8 cellular contexts compared by ENCODE assay signal in genomic region chr3:100261481-100261903, GRCh38. TPM values are rescaled to one million over a fixed set of nuclear protein-coding genes. Genes with fewer than 3 reads are reported as not detected.
A peak's percentile ranks its signal among the peaks of the same experiment; 100 is the strongest.
DNase-seq lines count a peak whose midpoint lies in the region; ATAC-seq, FAIRE-seq and TF ChIP-seq lines count a peak whose summit lies in the region.

No MANE protein-coding gene starts in this region.

- H3K4me3 ChIP-seq in CD8-positive, alpha-beta T cell (ENCODE audit: low read depth, low read length) = peak overlapping the region; percentile 80
- H3K4me3 ChIP-seq in NB4 (ENCODE audit: low read depth, low read length) (peak overlapping the region; percentile 81), H1 (ENCODE audit: extremely low read depth in 1 of 4, insufficient read depth in 2 of 4, low read depth in 3 of 4, low read length in 4 of 4) (peak overlapping the region; percentile 52 to 98 (median 89)), neuronal stem cell (ENCODE audit: low read length in 2 of 2) (peak overlapping the region; percentile 86 to 95)

- POLR2A ChIA-PET in CD8-positive, alpha-beta T cell (lab: Charles Lee) = interaction anchor here (1.8 kb wide), 1 partner anchor 444 kb away, joined by 11 read pairs; the partner anchor contains the start of gene CMSS1
- POLR2A ChIA-PET in H1 (lab: Charles Lee; ENCODE audit: partially characterized antibody) = interaction anchor here (0.6 to 0.8 kb wide), 4 partner anchors 9 to 1649 kb away, joined by 3 to 6 read pairs (median 4); no protein-coding TSS in a partner anchor

- DNase-seq in CD8-positive, alpha-beta T cell = no peak
- DNase-seq in NB4 (ENCODE audit: low read depth) (no peak), H1 (ENCODE audit: low read depth in 1 of 2, low spot score in 2 of 2) (no peak), neuronal stem cell (ENCODE audit: low spot score) (no peak), HT-29 (ENCODE audit: low spot score) (no peak), DMS79 treated with DMSO at 0.1 percent for 48 hours (lab: John Stamatoyannopoulos, UW) (no peak), 8988T (no peak)

- peaks cover 17% of the 10 kb centered on the region for H3K4me1 ChIP-seq in CD8-positive, alpha-beta T cell (ENCODE audit: insufficient read depth, low read length)
- H3K4me1 ChIP-seq in H1 (replicated peaks in 1 of 4; ENCODE audit: control insufficient read depth in 3 of 4, insufficient read depth in 4 of 4, low read length in 3 of 4) = peaks cover 0 to 4% (median 2%) of the 10 kb centered on the region in 4 experiments; a peak in 3 of 7 replicates
- peaks cover 6 to 8% of the 10 kb centered on the region in 2 donors for H3K4me1 ChIP-seq in neuronal stem cell (ENCODE audit: control insufficient read depth in 2 of 2, insufficient read depth in 1 of 2, low read depth in 1 of 2, low read length in 2 of 2)

- no peak overlapping the region for H3K18ac ChIP-seq in H1 (ENCODE audit: extremely low read depth, low read length)
- no peak overlapping the region for H3K18ac ChIP-seq in neuronal stem cell (ENCODE audit: low read length)

- H3K9ac ChIP-seq in H1 (replicated peaks in 1 of 4; ENCODE audit: extremely low read depth in 1 of 4, low read depth in 3 of 4, low read length in 3 of 4) (peak overlapping the region; percentile 32 to 85 (median 76); a peak in 6 of 7 replicates), neuronal stem cell (ENCODE audit: low read depth, low read length, poor library complexity) (no peak overlapping the region)

- no peak overlapping the region for H3K23ac ChIP-seq in H1 (ENCODE audit: insufficient read length)
- H3K23ac ChIP-seq in neuronal stem cell (ENCODE audit: low read depth, low read length, poor library complexity) = no peak overlapping the region

- no peak for TF ChIP-seq RAD21 in H1 (IDR thresholded peaks at IDR 0.05 in 1 of 2, conservative IDR thresholded peaks at IDR 0.05 in 1 of 2; ENCODE audit: low read depth in 2 of 2, low read length in 2 of 2)

- no peaks in the 10 kb centered on the region for H3K9me3 Mint-ChIP-seq in CD8-positive, alpha-beta T cell

- peak overlapping the region; percentile 91 for H3K27ac ChIP-seq in CD8-positive, alpha-beta T cell (ENCODE audit: low read depth, low read length)
- H3K27ac ChIP-seq in H1 (ENCODE audit: low read depth, low read length) = 0 out of 2 replicates have a peak overlapping the region, but pooled peaks have one; percentile 38
- H3K27ac ChIP-seq in neuronal stem cell (replicated peaks; ENCODE audit: low read length) = no peak overlapping the region

- no peak for TF ChIP-seq CTCF in CD8-positive, alpha-beta T cell (IDR thresholded peaks at IDR 0.05)
- TF ChIP-seq CTCF in NB4 (IDR thresholded peaks at IDR 0.05; ENCODE audit: low read depth, low read length) = no peak
- no peak for TF ChIP-seq CTCF in H1 (IDR thresholded peaks at IDR 0.05; ENCODE audit: control extremely low read depth in 1 of 3, insufficient read depth in 1 of 3, low read depth in 1 of 3, low read length in 3 of 3)

- H3K27me3 Mint-ChIP-seq in CD8-positive, alpha-beta T cell (ENCODE audit: low read depth) = no peaks in the 10 kb centered on the region

- H2BK12ac ChIP-seq in H1 (ENCODE audit: low read depth, low read length) (no peak overlapping the region), neuronal stem cell (ENCODE audit: low read length) (no peak overlapping the region)

- H3K4me3 Mint-ChIP-seq in CD8-positive, alpha-beta T cell = peak overlapping the region; percentile 95

- peaks cover 0 to 36% of the 10 kb centered on the region in 2 experiments; a peak in 3 of 4 replicates for H3K79me2 ChIP-seq in H1 (ENCODE audit: control insufficient read depth in 1 of 2, insufficient read depth in 2 of 2, low read length in 2 of 2)

- CTCF ChIA-PET in CD8-positive, alpha-beta T cell (lab: Charles Lee) = interaction anchor here (1.9 kb wide), 1 partner anchor 193 kb away, joined by 8 read pairs; no protein-coding TSS in a partner anchor
- CTCF ChIA-PET in H1 (lab: Charles Lee; ENCODE audit: partially characterized antibody) = interaction anchor here (0.7 to 2.2 kb wide), 3 partner anchors 8 to 624 kb away, joined by 3 to 5 read pairs (median 4); no protein-coding TSS in a partner anchor

- H2AK5ac ChIP-seq in H1 (ENCODE audit: low read depth, low read length) (no peak overlapping the region), neuronal stem cell (ENCODE audit: low read depth, low read length) (no peak overlapping the region)

- H2BK20ac ChIP-seq in H1 (ENCODE audit: low read length) = no peak overlapping the region

- H3K79me1 ChIP-seq in H1 (ENCODE audit: low read depth, low read length) = 0 out of 2 replicates have a peak, but pooled peaks cover 3% of the 10 kb centered on the region
- H3K79me1 ChIP-seq in neuronal stem cell (ENCODE audit: low read depth, low read length) = peaks cover 4% of the 10 kb centered on the region

- no peak for TF ChIP-seq EP300 in H1 (IDR thresholded peaks at IDR 0.05; ENCODE audit: borderline replicate concordance in 1 of 2, low read depth in 2 of 2, low read length in 2 of 2)

- no peak for TF ChIP-seq POLR2A in NB4 (IDR thresholded peaks at IDR 0.05; ENCODE audit: extremely low read depth, insufficient read length)
- TF ChIP-seq POLR2A in H1 (IDR thresholded peaks at IDR 0.05; ENCODE audit: control extremely low read depth in 1 of 2, low read depth in 2 of 2, low read length in 2 of 2) = no peak

- H2BK15ac ChIP-seq in H1 (ENCODE audit: low read length) = no peak overlapping the region
- H2BK15ac ChIP-seq in neuronal stem cell (ENCODE audit: low read length) = no peak overlapping the region

- no peaks in the 10 kb centered on the region for H3K36me3 ChIP-seq in CD8-positive, alpha-beta T cell (ENCODE audit: insufficient read depth, low read length)
- H3K36me3 ChIP-seq in H1 (ENCODE audit: control insufficient read depth in 2 of 4, insufficient read depth in 4 of 4, low read length in 3 of 4) (no peaks in the 10 kb centered on the region), neuronal stem cell (replicated peaks in 1 of 2; ENCODE audit: control insufficient read depth in 2 of 2, insufficient read depth in 2 of 2, low read length in 2 of 2) (no peaks in the 10 kb centered on the region)

- no peak overlapping the region for H4K5ac ChIP-seq in H1 (ENCODE audit: insufficient read length, low read depth, low read length)

- 18% methylated on average over 11 of the region's 11 CpGs; no CpG with 5 or more reads in 1 of the 2 experiments for WGBS in H1 (ENCODE audit: extremely low coverage in 1 of 2, insufficient coverage in 1 of 2, insufficient read length in 1 of 2, insufficient replicate concordance in 2 of 2, low coverage in 1 of 2, low lambda C conversion rate in 2 of 2, missing lambda C conversion rate in 1 of 2), 2 experiments
- WGBS in neuronal stem cell (ENCODE audit: extremely low coverage in 2 of 2, insufficient read length in 2 of 2, insufficient replicate concordance in 1 of 2), 2 donors = no CpG with 5 or more reads among the region's 11 CpGs

- H4K8ac ChIP-seq in H1 (ENCODE audit: extremely low read depth, insufficient read depth, low read length) (no peak overlapping the region), neuronal stem cell (ENCODE audit: low read depth, low read length) (no peak overlapping the region)

- H3K23me2 ChIP-seq in H1 (ENCODE audit: low read depth, low read length) = peaks cover 5% of the 10 kb centered on the region

- no peak overlapping the region for H3K14ac ChIP-seq in H1 (ENCODE audit: insufficient read length)
- no peak overlapping the region for H3K14ac ChIP-seq in neuronal stem cell (ENCODE audit: low read length)

- H2AFZ ChIP-seq in H1 (ENCODE audit: low read length) (no peak overlapping the region), neuronal stem cell (ENCODE audit: low read length) (peak overlapping the region; percentile 94)

- no peak for FAIRE-seq in H1 (lab: Jason Lieb, UNC)

- H3K4me2 ChIP-seq in H1 (ENCODE audit: insufficient read depth in 1 of 2, low read depth in 2 of 2, low read length in 2 of 2) (peak overlapping the region; percentile 83 to 85), neuronal stem cell (ENCODE audit: insufficient read depth, low read length, poor library complexity, severe bottlenecking) (peak overlapping the region; percentile 82)

- H3K36me3 Mint-ChIP-seq in CD8-positive, alpha-beta T cell = peaks cover 10% of the 10 kb centered on the region

- no peaks in the 10 kb centered on the region for H3K27me3 ChIP-seq in CD8-positive, alpha-beta T cell (ENCODE audit: insufficient read depth, low read length)
- H3K27me3 ChIP-seq in H1 (replicated peaks in 1 of 4; ENCODE audit: control insufficient read depth in 3 of 4, extremely low read depth in 1 of 4, insufficient read depth in 3 of 4, low read length in 3 of 4) (no peaks in the 10 kb centered on the region), neuronal stem cell (ENCODE audit: control insufficient read depth in 3 of 3, insufficient read depth in 3 of 3, low read depth in 1 of 3, low read length in 3 of 3) (no peaks in the 10 kb centered on the region)

- no peak for ATAC-seq in CD8-positive, alpha-beta T cell
- no peak for ATAC-seq in GM21619 (IDR thresholded peaks at IDR 0.05; ENCODE audit: unreplicated experiment)

- H4K91ac ChIP-seq in H1 (replicated peaks; ENCODE audit: insufficient read length, low read length) (no peak overlapping the region), neuronal stem cell (ENCODE audit: low read depth, low read length, poor library complexity) (no peak overlapping the region)

- H4K20me1 ChIP-seq in H1 (replicated peaks in 1 of 2; ENCODE audit: control insufficient read depth in 1 of 2, insufficient read depth in 2 of 2, low read length in 2 of 2) = no peaks in the 10 kb centered on the region

- intact Hi-C loops in CD8-positive, alpha-beta T cell (cut with DNase I, micrococcal nuclease) = loop anchor here (2.0 to 5.0 kb wide), 2 partner anchors 73 to 76 kb away; partner anchors contain the start of gene NIT2 (in 1 of the 2)

- H2BK5ac ChIP-seq in H1 (ENCODE audit: low read depth, low read length) (0 out of 2 replicates have a peak overlapping the region, but pooled peaks have one; percentile 28), neuronal stem cell (ENCODE audit: low read length) (no peak overlapping the region)

- H2BK120ac ChIP-seq in H1 (replicated peaks; ENCODE audit: low read depth, low read length) (no peak overlapping the region), neuronal stem cell (ENCODE audit: low read depth, low read length) (no peak overlapping the region)

- H3K9me3 ChIP-seq in CD8-positive, alpha-beta T cell (ENCODE audit: low read length) = no peaks in the 10 kb centered on the region
- no peaks in the 10 kb centered on the region for H3K9me3 ChIP-seq in H1 (ENCODE audit: insufficient read depth in 2 of 2, low read depth in 1 of 2, low read length in 1 of 2)
- H3K9me3 ChIP-seq in neuronal stem cell (replicated peaks in 1 of 2; ENCODE audit: control insufficient read depth in 2 of 2, insufficient read depth in 1 of 2, low read depth in 1 of 2, low read length in 2 of 2) = no peaks in the 10 kb centered on the region

- H3K27ac Mint-ChIP-seq in CD8-positive, alpha-beta T cell = peak overlapping the region; percentile 98

- H3K4ac ChIP-seq in H1 (replicated peaks; ENCODE audit: insufficient read length, low read depth, low read length) (no peak overlapping the region), neuronal stem cell (ENCODE audit: low read length) (no peak overlapping the region)

- H3K56ac ChIP-seq in H1 (replicated peaks; ENCODE audit: insufficient read length, low read depth, low read length) = peak overlapping the region; percentile 67

- peaks cover 62% of the 10 kb centered on the region for H3K4me1 Mint-ChIP-seq in CD8-positive, alpha-beta T cell (ENCODE audit: low read depth)

RNA-seq across cellular contexts. Expression of gene TBC1D23, which starts 0.7 kb away (rescaled TPM):
- 10 to 100 TPM; 38.9 to 43.9 TPM for total RNA-seq in CD8-positive, alpha-beta T cell
- total RNA-seq in H1 (2021; fragmentation: NEBNext Ultra II Directional; extraction: Animal tissue kit (Norgen Biotek cat#: 25700)) = 24.7 and 29.3 TPM in 2 replicates
- 4.3 and 6.4 TPM in 2 replicates for polyA plus RNA-seq in H1 (2011; rRNA removed)
- 9.3 TPM for polyA plus RNA-seq in H1 (2011; cell fraction: cytosol; rRNA removed)
- polyA plus RNA-seq in H1 (2011; cell fraction: nucleus; rRNA removed) = 2.3 TPM
- 7.1 to 15.5 TPM (median 9.7 TPM) in 4 replicates for polyA plus RNA-seq in H1 (2012, experiment 1 of 2)
- polyA plus RNA-seq in H1 (2012, experiment 2 of 2) = 1.2 TPM
- 9.6 TPM for polyA plus RNA-seq in H1 (2013, experiment 1 of 2)
- 11.3 TPM for polyA plus RNA-seq in H1 (2013, experiment 2 of 2)
- polyA minus RNA-seq in H1 (2011; rRNA and poly(A)+ RNA removed) = 19.7 and 30.9 TPM in 2 replicates
- 9.7 TPM for polyA minus RNA-seq in H1 (2011; cell fraction: cytosol; rRNA and poly(A)+ RNA removed)
- 10.2 TPM for polyA minus RNA-seq in H1 (2011; cell fraction: nucleus; rRNA and poly(A)+ RNA removed)
- 13.4 TPM for polyA plus RNA-seq in neuronal stem cell (2013, experiment 1 of 2)
- 14.1 TPM for polyA plus RNA-seq in neuronal stem cell (2013, experiment 2 of 2)
- 9.4 and 10.6 TPM in 2 replicates for total RNA-seq in HT-29 (2014; rRNA removed; shearing (Covaris generic))
